ENCODE assay signal across 18 cellular contexts in the genomic region with DNA sequence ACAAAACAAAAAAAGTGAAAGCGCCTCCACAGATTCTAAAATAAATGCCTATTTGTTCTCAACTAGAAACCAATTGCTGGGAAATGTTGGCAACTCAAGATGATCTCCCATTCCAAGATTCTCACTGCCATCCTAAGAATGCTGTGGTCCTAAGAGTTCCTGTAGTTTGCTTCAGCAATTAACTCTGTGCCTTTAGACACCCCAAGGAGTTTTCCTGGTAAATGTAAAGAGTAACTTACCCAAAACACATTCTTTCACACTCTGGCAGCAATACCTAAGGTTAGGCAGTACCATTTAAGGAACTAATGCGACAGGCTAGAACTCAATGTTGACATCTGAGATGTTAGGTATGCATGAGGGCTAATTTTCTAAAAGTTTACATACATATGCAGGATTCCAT.
"Had no signal": no experiment of that assay in that cellular context is flagged by ENCODE, and none has a peak within 500 bp of the region (broad histone marks: within the 10 kb centered on the region; RNA-seq: fewer than 3 reads in every experiment).

No MANE protein-coding gene starts in this region.

- H3K4me3 ChIP-seq: dorsolateral prefrontal cortex, heart left ventricle, transverse colon had no signal

- H3K27ac ChIP-seq: brain microvascular endothelial cell, foreskin keratinocyte, heart left ventricle, transverse colon had no signal

- H3K9me3 ChIP-seq: heart left ventricle, transverse colon had no signal

- ATAC-seq: activated T-helper 17 cell treated with anti-CD3 and anti-CD28 coated beads, Interleukin-2, amount 50 U/mL, for 72 hours; foreskin keratinocyte; heart left ventricle; natural killer cell treated with Interleukin-12 subunit alpha and Interleukin-12 subunit beta and Interleukin-15 and Interleukin-18, amount 100 ng/mL, for 72 hours; right cardiac atrium; stimulated activated effector memory CD8-positive, alpha-beta T cell treated with anti-CD3 and anti-CD28 coated beads, Interleukin-12 subunit alpha, Interleukin-12 subunit beta, amount 100 ng/mL, for 72 hours had no signal

- DNase-seq: activated B cell treated with CpG ODN at 0.5 μM for 24 hours; activated CD4-positive, alpha-beta T cell treated with anti-CD3 and anti-CD28 coated beads, Interleukin-2, amount 10 ng/mL, durations not matched to agents 7 days and 5 days; activated CD8-positive, alpha-beta memory T cell treated with anti-CD3 and anti-CD28 coated beads for 24 hours; activated naive CD4-positive, alpha-beta T cell treated with anti-CD3 and anti-CD28 coated beads for 36 hours; brain microvascular endothelial cell; cerebellar nuclear complex; dorsolateral prefrontal cortex; foreskin keratinocyte; heart left ventricle; nucleus accumbens; right cardiac atrium; transverse colon had no signal

- H3K36me3 ChIP-seq: brain microvascular endothelial cell, heart left ventricle, transverse colon had no signal

- H3K27ac Mint-ChIP-seq: activated B cell treated with CpG ODN at 0.5 μM for 24 hours; activated CD4-positive, alpha-beta T cell treated with anti-CD3 and anti-CD28 coated beads, Interleukin-2, amount 10 ng/mL, durations not matched to agents 7 days and 5 days; activated naive CD4-positive, alpha-beta T cell treated with anti-CD3 and anti-CD28 coated beads for 36 hours; activated T-helper 17 cell treated with anti-CD3 and anti-CD28 coated beads, Interleukin-2, amount 50 U/mL, for 72 hours; memory B cell; progenitor cell of endocrine pancreas; stimulated activated effector memory CD8-positive, alpha-beta T cell treated with anti-CD3 and anti-CD28 coated beads, Interleukin-12 subunit alpha, Interleukin-12 subunit beta, amount 100 ng/mL, for 72 hours; T-helper 1 cell treated with Interleukin-12 subunit alpha and Interleukin-12 subunit beta and Interleukin-4 antibody, amounts not matched to agents 30 μg/mL and 1 μg/mL, for 36 hours had no signal

- H3K27me3 Mint-ChIP-seq: activated B cell treated with CpG ODN at 0.5 μM for 24 hours; activated CD4-positive, alpha-beta T cell treated with anti-CD3 and anti-CD28 coated beads, Interleukin-2, amount 10 ng/mL, durations not matched to agents 7 days and 5 days; activated T-helper 17 cell treated with anti-CD3 and anti-CD28 coated beads, Interleukin-2, amount 50 U/mL, for 72 hours; memory B cell; natural killer cell treated with Interleukin-12 subunit alpha and Interleukin-12 subunit beta and Interleukin-15 and Interleukin-18, amount 100 ng/mL, for 72 hours; progenitor cell of endocrine pancreas had no signal

- H3K27me3 ChIP-seq: brain microvascular endothelial cell, dorsolateral prefrontal cortex, foreskin keratinocyte, heart left ventricle, transverse colon had no signal

- H3K36me3 Mint-ChIP-seq: stimulated activated effector memory CD8-positive, alpha-beta T cell treated with anti-CD3 and anti-CD28 coated beads, Interleukin-12 subunit alpha, Interleukin-12 subunit beta, amount 100 ng/mL, for 72 hours had no signal

- H3K9me3 Mint-ChIP-seq: activated B cell treated with CpG ODN at 0.5 μM for 24 hours; activated T-helper 17 cell treated with anti-CD3 and anti-CD28 coated beads, Interleukin-2, amount 50 U/mL, for 72 hours; stimulated activated effector memory CD8-positive, alpha-beta T cell treated with anti-CD3 and anti-CD28 coated beads, Interleukin-12 subunit alpha, Interleukin-12 subunit beta, amount 100 ng/mL, for 72 hours had no signal

- H3K4me3 Mint-ChIP-seq: activated B cell treated with CpG ODN at 0.5 μM for 24 hours; activated CD4-positive, alpha-beta T cell treated with anti-CD3 and anti-CD28 coated beads, Interleukin-2, amount 10 ng/mL, durations not matched to agents 7 days and 5 days; activated naive CD4-positive, alpha-beta T cell treated with anti-CD3 and anti-CD28 coated beads for 36 hours; activated T-helper 17 cell treated with anti-CD3 and anti-CD28 coated beads, Interleukin-2, amount 50 U/mL, for 72 hours; memory B cell; natural killer cell treated with Interleukin-12 subunit alpha and Interleukin-12 subunit beta and Interleukin-15 and Interleukin-18, amount 100 ng/mL, for 72 hours; stimulated activated effector memory CD8-positive, alpha-beta T cell treated with anti-CD3 and anti-CD28 coated beads, Interleukin-12 subunit alpha, Interleukin-12 subunit beta, amount 100 ng/mL, for 72 hours; T-helper 1 cell treated with Interleukin-12 subunit alpha and Interleukin-12 subunit beta and Interleukin-4 antibody, amounts not matched to agents 30 μg/mL and 1 μg/mL, for 36 hours had no signal
